Comparison of ENCODE assay signal across 8 cellular contexts in the genomic region with DNA sequence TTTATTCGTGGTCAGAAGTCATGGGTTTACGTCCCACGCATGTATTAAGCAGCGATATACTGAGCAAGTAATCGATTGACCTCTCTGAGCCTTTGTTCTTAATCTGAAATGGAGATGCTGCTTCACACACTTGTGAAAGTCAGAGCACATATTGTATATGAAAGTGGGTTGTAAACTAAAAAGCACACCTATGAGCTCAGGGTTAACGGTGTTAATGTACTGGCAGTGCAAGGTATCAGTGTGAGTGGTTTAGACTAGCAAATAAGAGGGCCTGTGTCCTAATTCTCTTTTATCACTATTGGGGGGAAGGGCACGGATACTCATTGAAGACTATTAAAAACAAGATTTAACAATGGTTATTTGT. TPM values are rescaled to one million over a fixed set of nuclear protein-coding genes. Genes with fewer than 3 reads are reported as not detected.
DNase-seq lines count a peak whose midpoint lies in the region; ATAC-seq and TF ChIP-seq lines count a peak whose summit lies in the region.

No MANE protein-coding gene starts in this region.

- H3K9me3 ChIP-seq in hepatocyte (ENCODE audit: low read depth) = no peaks in the 10 kb centered on the region

- H3K27me3 Mint-ChIP-seq in activated CD4-positive, alpha-beta T cell treated with anti-CD3 and anti-CD28 coated beads, Interleukin-2, amount 10 ng/mL, durations not matched to agents 7 days and 5 days = no peaks in the 10 kb centered on the region

- TF ChIP-seq CTCF in WI38 (IDR thresholded peaks at IDR 0.05; ENCODE audit: low read depth, low read length) = no peak
- TF ChIP-seq CTCF in hepatocyte (IDR thresholded peaks at IDR 0.05; ENCODE audit: poor library complexity) = no peak

- CTCF ChIA-PET in activated CD4-positive, alpha-beta T cell treated with anti-CD3 and anti-CD28 coated beads, Interleukin-2, amount 10 ng/mL, durations not matched to agents 7 days and 5 days (lab: Charles Lee) = interaction anchor here (0.6 to 2.4 kb wide), 10 partner anchors 10 to 633 kb away, joined by 3 to 10 read pairs (median 4); no protein-coding TSS in a partner anchor

- H3K4me3 ChIP-seq in WI38 (ENCODE audit: low read depth, low read length) (peak overlapping the region; percentile 85), hepatocyte (peak overlapping the region; percentile 71)

- POLR2A ChIA-PET in activated CD4-positive, alpha-beta T cell treated with anti-CD3 and anti-CD28 coated beads, Interleukin-2, amount 10 ng/mL, durations not matched to agents 7 days and 5 days (lab: Charles Lee) = no interaction called here

- no peaks in the 10 kb centered on the region for H3K27me3 ChIP-seq in hepatocyte

- H3K79me2 ChIP-seq in hepatocyte = peaks cover 51% of the 10 kb centered on the region

- peak; percentile 17 for ATAC-seq in HG02970 (IDR thresholded peaks at IDR 0.05; ENCODE audit: low FRiP score, unreplicated experiment)
- ATAC-seq in stimulated activated naive CD8-positive, alpha-beta T cell treated with anti-CD3 and anti-CD28 coated beads, Interleukin-15, Interleukin-2, amounts not matched to agents 100 U/mL and 50 U/mL, for 24 hours = peak; percentile 10

- H3K9me2 ChIP-seq in hepatocyte (replicated peaks; ENCODE audit: insufficient read depth) = no peaks in the 10 kb centered on the region

- peak overlapping the region; percentile 86 for H3K4me2 ChIP-seq in hepatocyte

- H3K27ac ChIP-seq in hepatocyte = peak overlapping the region; percentile 89

- H2AFZ ChIP-seq in hepatocyte = peak overlapping the region; percentile 66

- peaks cover 4% of the 10 kb centered on the region for H3K4me1 ChIP-seq in hepatocyte (ENCODE audit: insufficient read depth)

- peak overlapping the region; percentile 93 for H3K4me3 Mint-ChIP-seq in activated CD4-positive, alpha-beta T cell treated with anti-CD3 and anti-CD28 coated beads, Interleukin-2, amount 10 ng/mL, durations not matched to agents 7 days and 5 days

- H4K20me1 ChIP-seq in hepatocyte (ENCODE audit: insufficient read depth, poor library complexity, severe bottlenecking) = peaks cover 3% of the 10 kb centered on the region

- H3K4me1 Mint-ChIP-seq in activated CD4-positive, alpha-beta T cell treated with anti-CD3 and anti-CD28 coated beads, Interleukin-2, amount 10 ng/mL, durations not matched to agents 7 days and 5 days = peaks cover 36% of the 10 kb centered on the region

- H3K27ac Mint-ChIP-seq in activated CD4-positive, alpha-beta T cell treated with anti-CD3 and anti-CD28 coated beads, Interleukin-2, amount 10 ng/mL, durations not matched to agents 7 days and 5 days = peak overlapping the region; percentile 90

- no peaks in the 10 kb centered on the region for H3K36me3 ChIP-seq in hepatocyte (replicated peaks; ENCODE audit: insufficient read depth, low read depth)

- no peak for DNase-seq in activated CD4-positive, alpha-beta T cell treated with anti-CD3 and anti-CD28 coated beads, Interleukin-2, amount 10 ng/mL, durations not matched to agents 7 days and 5 days
- DNase-seq in activated CD4-positive, alpha-beta T cell treated with anti-CD3 and anti-CD28 coated beads for 48 hours = no peak
- no peak for DNase-seq in hepatocyte (ENCODE audit: low spot score)
- no peak for DNase-seq in stimulated activated naive CD8-positive, alpha-beta T cell treated with anti-CD3 and anti-CD28 coated beads, Interleukin-15, Interleukin-2, amounts not matched to agents 100 U/mL and 50 U/mL, for 24 hours
- DNase-seq in activated effector memory CD4-positive, alpha-beta T cell treated with Interleukin-2 at 50 U/mL for 16 hours = no peak
- no peak for DNase-seq in AG20443 (ENCODE audit: low spot score)

- no peaks in the 10 kb centered on the region for H3K9me3 Mint-ChIP-seq in activated CD4-positive, alpha-beta T cell treated with anti-CD3 and anti-CD28 coated beads, Interleukin-2, amount 10 ng/mL, durations not matched to agents 7 days and 5 days

- WGBS in hepatocyte (ENCODE audit: low lambda C conversion rate, missing lambda C conversion rate) = 2% methylated on average over 7 of the region's 7 CpGs

- H3K36me3 Mint-ChIP-seq in activated CD4-positive, alpha-beta T cell treated with anti-CD3 and anti-CD28 coated beads, Interleukin-2, amount 10 ng/mL, durations not matched to agents 7 days and 5 days (ENCODE audit: low read depth) = peaks cover 24% of the 10 kb centered on the region

RNA-seq across cellular contexts. Expression of gene MRPL42, which starts 0.7 kb away (rescaled TPM):
- total RNA-seq in activated CD4-positive, alpha-beta T cell treated with anti-CD3 and anti-CD28 coated beads, Interleukin-2, amount 10 ng/mL, durations not matched to agents 7 days and 5 days = 10 to 100 TPM; 55.6 to 69.0 TPM
- 111 and 112 TPM in 2 replicates for total RNA-seq in hepatocyte
- polyA plus RNA-seq in hepatocyte = 63.3 and 74.9 TPM in 2 replicates

RNA-seq across cellular contexts. Expression of gene UBE2N, which starts 26.2 kb away (rescaled TPM):
- 100 to 1,000 TPM; 157 to 189 TPM for total RNA-seq in activated CD4-positive, alpha-beta T cell treated with anti-CD3 and anti-CD28 coated beads, Interleukin-2, amount 10 ng/mL, durations not matched to agents 7 days and 5 days
- total RNA-seq in hepatocyte = 50.9 and 59.1 TPM in 2 replicates
- polyA plus RNA-seq in hepatocyte = 121 and 131 TPM in 2 replicates
